Comparison of ENCODE assay signal across 20 cellular contexts in the genomic region with DNA sequence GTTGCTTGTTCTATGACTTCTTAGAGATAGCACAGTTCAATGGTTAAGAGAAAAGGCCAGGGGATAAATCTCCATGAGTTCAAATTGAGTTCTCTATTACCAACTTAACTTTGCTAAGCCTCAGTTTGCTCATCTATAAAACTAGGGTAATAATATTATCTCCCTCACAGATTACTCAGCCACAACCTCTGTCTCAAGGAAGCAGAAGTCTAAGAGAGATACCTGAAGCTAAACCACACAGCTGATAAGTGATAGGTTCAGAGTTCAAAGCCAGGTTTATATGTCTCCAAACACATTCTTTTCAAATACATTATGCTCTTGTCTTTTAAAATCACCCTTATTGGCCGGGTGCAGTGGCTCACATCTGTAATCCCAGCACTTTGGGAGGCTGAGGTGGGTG.
"Had no signal": no experiment of that assay in that cellular context is flagged by ENCODE, and none has a peak within 500 bp of the region (broad histone marks: within the 10 kb centered on the region; RNA-seq: fewer than 3 reads in every experiment).

No MANE protein-coding gene starts in this region.

- H3K4me3 ChIP-seq: colonic mucosa, pancreas, testis, tibial nerve had no signal

- H3K27ac ChIP-seq: colonic mucosa, pancreas, testis had no signal

- DNase-seq: colonic mucosa; dermis blood vessel endothelial cell; effector CD4-positive, alpha-beta T cell; endodermal cell; foreskin melanocyte; head of caudate nucleus; hippocampal formation; mammary epithelial cell; occipital lobe; pancreas; right cardiac atrium; stimulated activated CD4-positive, alpha-beta T cell treated with anti-CD3 and anti-CD28 coated beads, Interleukin-4, amount 100 ng/mL, for 24 hours; stimulated activated naive B cell treated with anti-CD40 and anti-IgM and Interleukin-4, amounts not matched to agents 10 μg/mL and 1 μg/mL and 100 μg/mL, for 72 hours; stimulated activated naive CD8-positive, alpha-beta T cell treated with anti-CD3 and anti-CD28 coated beads, Interleukin-15, amount 100 ng/mL, for 72 hours; testis had no signal

- H3K27me3 ChIP-seq: colonic mucosa, pancreas, testis, tibial nerve had no signal

- H3K27ac Mint-ChIP-seq: endodermal cell; mesothelial cell of epicardium; natural killer cell treated with Interleukin-12 subunit alpha and Interleukin-12 subunit beta and Interleukin-15 and Interleukin-18, amount 100 ng/mL, for 72 hours; progenitor cell of endocrine pancreas; stimulated activated naive B cell treated with anti-CD40 and anti-IgM and Interleukin-4, amounts not matched to agents 10 μg/mL and 1 μg/mL and 100 μg/mL, for 72 hours; stimulated activated naive CD8-positive, alpha-beta T cell treated with anti-CD3 and anti-CD28 coated beads, Interleukin-15, amount 100 ng/mL, for 72 hours had no signal

- H3K4me1 Mint-ChIP-seq: stimulated activated naive B cell treated with anti-CD40 and anti-IgM and Interleukin-4, amounts not matched to agents 10 μg/mL and 1 μg/mL and 100 μg/mL, for 72 hours; stimulated activated naive CD8-positive, alpha-beta T cell treated with anti-CD3 and anti-CD28 coated beads, Interleukin-15, amount 100 ng/mL, for 72 hours had no signal

- H3K9me3 ChIP-seq: colonic mucosa, pancreas, testis, tibial nerve had no signal

- FAIRE-seq: endothelial cell of umbilical vein, pancreas had no signal

- ATAC-seq: natural killer cell treated with Interleukin-12 subunit alpha and Interleukin-12 subunit beta and Interleukin-15 and Interleukin-18, amount 100 ng/mL, for 72 hours; pancreas; right cardiac atrium; stimulated activated naive B cell treated with anti-CD40 and anti-IgM and Interleukin-4, amounts not matched to agents 10 μg/mL and 1 μg/mL and 100 μg/mL, for 72 hours; stimulated activated naive CD8-positive, alpha-beta T cell treated with anti-CD3 and anti-CD28 coated beads, Interleukin-15, amount 100 ng/mL, for 72 hours had no signal

- H3K36me3 ChIP-seq: colonic mucosa had no signal

- H3K27me3 Mint-ChIP-seq: natural killer cell treated with Interleukin-12 subunit alpha and Interleukin-12 subunit beta and Interleukin-15 and Interleukin-18, amount 100 ng/mL, for 72 hours; progenitor cell of endocrine pancreas; stimulated activated naive B cell treated with anti-CD40 and anti-IgM and Interleukin-4, amounts not matched to agents 10 μg/mL and 1 μg/mL and 100 μg/mL, for 72 hours; stimulated activated naive CD8-positive, alpha-beta T cell treated with anti-CD3 and anti-CD28 coated beads, Interleukin-15, amount 100 ng/mL, for 72 hours had no signal

- H3K4me1 ChIP-seq: colonic mucosa, pancreas, testis had no signal

- H3K9me3 Mint-ChIP-seq: endodermal cell; mesothelial cell of epicardium; natural killer cell treated with Interleukin-12 subunit alpha and Interleukin-12 subunit beta and Interleukin-15 and Interleukin-18, amount 100 ng/mL, for 72 hours; stimulated activated naive B cell treated with anti-CD40 and anti-IgM and Interleukin-4, amounts not matched to agents 10 μg/mL and 1 μg/mL and 100 μg/mL, for 72 hours; stimulated activated naive CD8-positive, alpha-beta T cell treated with anti-CD3 and anti-CD28 coated beads, Interleukin-15, amount 100 ng/mL, for 72 hours had no signal

- H3K4me3 Mint-ChIP-seq: endodermal cell; mesothelial cell of epicardium; natural killer cell treated with Interleukin-12 subunit alpha and Interleukin-12 subunit beta and Interleukin-15 and Interleukin-18, amount 100 ng/mL, for 72 hours; stimulated activated naive B cell treated with anti-CD40 and anti-IgM and Interleukin-4, amounts not matched to agents 10 μg/mL and 1 μg/mL and 100 μg/mL, for 72 hours; stimulated activated naive CD8-positive, alpha-beta T cell treated with anti-CD3 and anti-CD28 coated beads, Interleukin-15, amount 100 ng/mL, for 72 hours had no signal
